ENCODE assay signal across 3 cellular contexts in genomic region chr17:79159471-79159870, GRCh38.
A peak's percentile ranks its signal among the peaks of the same experiment; 100 is the strongest.
TF ChIP-seq lines count a peak whose summit lies in the region.

No MANE protein-coding gene starts in this region.

TF ChIP-seq in HepG2, 621 proteins besides CTCF, POLR2A, EP300 and RAD21:
- peak; percentile 2; the same call in 1 of the 2 replicates for TF ChIP-seq CREB1 (IDR thresholded peaks at IDR 0.05)
- TF ChIP-seq CREB1 (CRISPR knock-in tag; IDR thresholded peaks at IDR 0.05): no peak
- no peak for TF ChIP-seq SALL2 (CRISPR knock-in tag; IDR thresholded peaks at IDR 0.05)
TF ChIP-seq in HepG2: peak in this region for 1.

TF ChIP-seq in H1, 55 proteins besides CTCF, POLR2A, EP300 and RAD21:
- TF ChIP-seq ATF2 (IDR thresholded peaks at IDR 0.05; ENCODE audit: low read length) (no peak), GABPA (IDR thresholded peaks at IDR 0.05; ENCODE audit: borderline replicate concordance, insufficient read depth, low read length) (no peak), JUND (IDR thresholded peaks at IDR 0.05; ENCODE audit: low read length) (no peak), SP2 (IDR thresholded peaks at IDR 0.05; ENCODE audit: low read length) (no peak), PHF8 (conservative IDR thresholded peaks at IDR 0.05; ENCODE audit: low read depth, low read length) (no peak), YY1 (IDR thresholded peaks at IDR 0.05; ENCODE audit: low read depth, low read length) (no peak), CBX5 (IDR thresholded peaks at IDR 0.05; ENCODE audit: low read depth, low read length) (no peak), MAFK (IDR thresholded peaks at IDR 0.05; ENCODE audit: low read depth, low read length) (no peak), NRF1 (IDR thresholded peaks at IDR 0.05; ENCODE audit: low read depth, low read length) (no peak), SP1 (IDR thresholded peaks at IDR 0.05; ENCODE audit: low read depth, low read length) (no peak), TBP (IDR thresholded peaks at IDR 0.05; ENCODE audit: low read depth, low read length) (no peak), E2F6 (IDR thresholded peaks at IDR 0.05) (no peak), SIRT6 (IDR thresholded peaks at IDR 0.05; ENCODE audit: low read length) (no peak), NANOG (IDR thresholded peaks at IDR 0.05; ENCODE audit: insufficient read depth, low read depth, low read length, poor library complexity, severe bottlenecking) (no peak), KDM1A (IDR thresholded peaks at IDR 0.05; ENCODE audit: borderline replicate concordance, low read length) (no peak), RXRA (IDR thresholded peaks at IDR 0.05; ENCODE audit: insufficient read depth, low read depth, low read length) (no peak), POLR2AphosphoS5 (IDR thresholded peaks at IDR 0.05; ENCODE audit: low read depth, low read length) (no peak), BRCA1 (IDR thresholded peaks at IDR 0.05; ENCODE audit: low read depth, low read length) (no peak), EZH2 (IDR thresholded peaks at IDR 0.05; ENCODE audit: low read depth, low read length, severe bottlenecking) (no peak)

TF ChIP-seq in neural cell, 6 proteins besides CTCF, POLR2A, EP300 and RAD21:
- no peak for TF ChIP-seq POLR2AphosphoS5 (IDR thresholded peaks at IDR 0.05)
- TF ChIP-seq EZH2 (IDR thresholded peaks at IDR 0.05; ENCODE audit: borderline replicate concordance, insufficient read depth, low read length, poor library complexity, severe bottlenecking): no peak
- TF ChIP-seq TAF1 (IDR thresholded peaks at IDR 0.05; ENCODE audit: low read depth): no peak
